ENCODE assay signal across 1 cellular context in genomic region chr12:694734-695503, GRCh38.
A peak's percentile ranks its signal among the peaks of the same experiment; 100 is the strongest.
TF ChIP-seq lines count a peak whose summit lies in the region.

No MANE protein-coding gene starts in this region.

TF ChIP-seq in HEK293, 187 proteins besides CTCF, POLR2A, EP300 and RAD21 (continued from another document):
- TF ChIP-seq ZBTB26 (tag by site-specific recombination; optimal IDR thresholded peaks at IDR 0.05) (peak; percentile 29), ZNF596 (tag by site-specific recombination; IDR thresholded peaks at IDR 0.05) (no peak), ZNF555 (tag by site-specific recombination; conservative IDR thresholded peaks at IDR 0.05) (no peak), FEZF1 (tag by site-specific recombination; IDR thresholded peaks at IDR 0.05) (peak; percentile 56; the same call in 1 of the 2 replicates), ZNF221 (tag by site-specific recombination; IDR thresholded peaks at IDR 0.05; ENCODE audit: borderline replicate concordance) (no peak), ZNF600 (tag by site-specific recombination; IDR thresholded peaks at IDR 0.05) (no peak), SP7 (tag by site-specific recombination; IDR thresholded peaks at IDR 0.05) (no peak), ZNF544 (tag by site-specific recombination; IDR thresholded peaks at IDR 0.05) (no peak), GLI2 (tag by site-specific recombination; IDR thresholded peaks at IDR 0.05; ENCODE audit: borderline replicate concordance, low read depth) (no peak), ZNF132 (tag by site-specific recombination; IDR thresholded peaks at IDR 0.05; ENCODE audit: borderline replicate concordance) (no peak), PBX3 (CRISPR knock-in tag; IDR thresholded peaks at IDR 0.05) (no peak), ZNF518A (tag by site-specific recombination; conservative IDR thresholded peaks at IDR 0.05; ENCODE audit: low read depth) (no peak), YY2 (tag by site-specific recombination; IDR thresholded peaks at IDR 0.05) (no peak), EGR2 (tag by site-specific recombination; IDR thresholded peaks at IDR 0.05; ENCODE audit: low read depth) (no peak), ZNF660 (tag by site-specific recombination; IDR thresholded peaks at IDR 0.05) (no peak), ZNF155 (tag by site-specific recombination; IDR thresholded peaks at IDR 0.05) (no peak), ZNF777 (tag by site-specific recombination; IDR thresholded peaks at IDR 0.05; ENCODE audit: borderline replicate concordance) (no peak), MEIS1 (CRISPR knock-in tag; IDR thresholded peaks at IDR 0.05; ENCODE audit: borderline replicate concordance) (no peak), ZNF426 (tag by site-specific recombination; IDR thresholded peaks at IDR 0.05) (no peak), ZNF146 (tag by site-specific recombination; IDR thresholded peaks at IDR 0.05) (no peak), ZNF394 (tag by site-specific recombination; IDR thresholded peaks at IDR 0.05; ENCODE audit: borderline replicate concordance) (no peak), ZSCAN4 (tag by site-specific recombination; IDR thresholded peaks at IDR 0.05) (peak; percentile 94), TCF7L2 (IDR thresholded peaks at IDR 0.05; ENCODE audit: borderline replicate concordance, low read depth, low read length) (no peak), GLIS1 (tag by site-specific recombination; IDR thresholded peaks at IDR 0.05) (peak; percentile 68), ZBTB1 (tag by site-specific recombination; IDR thresholded peaks at IDR 0.05) (no peak), ZNF202 (tag by site-specific recombination; IDR thresholded peaks at IDR 0.05; ENCODE audit: borderline replicate concordance) (no peak), ZNF37A (tag by site-specific recombination; IDR thresholded peaks at IDR 0.05) (no peak), ZBTB44 (tag by site-specific recombination; IDR thresholded peaks at IDR 0.05) (peak; percentile 59; the same call in 1 of the 2 replicates)
